ENCODE assay signal across 1 cellular context in genomic region chr17:32575865-32576264, GRCh38.
A peak's percentile ranks its signal among the peaks of the same experiment; 100 is the strongest.
TF ChIP-seq lines count a peak whose summit lies in the region.

No MANE protein-coding gene starts in this region.

TF ChIP-seq in GM12878, 131 proteins besides CTCF, POLR2A, EP300 and RAD21 (continued from another document and continues in another):
- no peak for TF ChIP-seq CEBPZ (IDR thresholded peaks at IDR 0.05; ENCODE audit: low read depth, low read length)
- no peak for TF ChIP-seq PML (IDR thresholded peaks at IDR 0.05; ENCODE audit: low read length)
- no peak for TF ChIP-seq ZNF24 (IDR thresholded peaks at IDR 0.05)
- no peak for TF ChIP-seq SIX5 (IDR thresholded peaks at IDR 0.05; ENCODE audit: low read depth, low read length, severe bottlenecking)
- no peak for TF ChIP-seq NRF1 (conservative IDR thresholded peaks at IDR 0.05; ENCODE audit: low read depth, low read length)
- TF ChIP-seq PRDM15 (CRISPR knock-in tag; IDR thresholded peaks at IDR 0.05) = no peak
- no peak for TF ChIP-seq USF2 (IDR thresholded peaks at IDR 0.05; ENCODE audit: borderline replicate concordance, low read depth, low read length)
- TF ChIP-seq RELB (IDR thresholded peaks at IDR 0.05; ENCODE audit: low read depth) = no peak
- TF ChIP-seq IRF5 (IDR thresholded peaks at IDR 0.05; ENCODE audit: borderline replicate concordance) = no peak
- no peak for TF ChIP-seq MYB (IDR thresholded peaks at IDR 0.05; ENCODE audit: borderline replicate concordance, low read depth, low read length)
- TF ChIP-seq ZSCAN29 (IDR thresholded peaks at IDR 0.05) = no peak
- no peak for TF ChIP-seq RAD51 (IDR thresholded peaks at IDR 0.05)
- TF ChIP-seq NFIC (IDR thresholded peaks at IDR 0.05; ENCODE audit: low read depth, low read length) = peak; percentile 72; the same call in 1 of the 2 replicates
- TF ChIP-seq SUPT20H (IDR thresholded peaks at IDR 0.05; ENCODE audit: borderline replicate concordance, control insufficient read depth, low read depth, low read length) = no peak
- TF ChIP-seq POU2F2 (IDR thresholded peaks at IDR 0.05; ENCODE audit: borderline replicate concordance, low read depth, low read length) = no peak
- no peak for TF ChIP-seq MAX (IDR thresholded peaks at IDR 0.05; ENCODE audit: low read depth, low read length)
- no peak for TF ChIP-seq REST (IDR thresholded peaks at IDR 0.05; ENCODE audit: low read depth, low read length)
- peak; percentile 90 for TF ChIP-seq CBFB (IDR thresholded peaks at IDR 0.05; ENCODE audit: low read depth)
- TF ChIP-seq EGR1 (IDR thresholded peaks at IDR 0.05; ENCODE audit: borderline replicate concordance in 1 of 2, low read depth in 2 of 2, low read length in 2 of 2) = no peak
- TF ChIP-seq KDM1A (IDR thresholded peaks at IDR 0.05; ENCODE audit: borderline replicate concordance) = no peak
- no peak for TF ChIP-seq ZNF687 (IDR thresholded peaks at IDR 0.05)
- TF ChIP-seq ETV6 (conservative IDR thresholded peaks at IDR 0.05 in 1 of 2, IDR thresholded peaks at IDR 0.05 in 1 of 2; ENCODE audit: borderline replicate concordance in 1 of 2, low read depth in 1 of 2) = 0 out of 4 replicates have a peak, but pooled peaks of 1 of the 2 experiments have one; percentile 17
- TF ChIP-seq ZNF592 (IDR thresholded peaks at IDR 0.05) = no peak
- no peak for TF ChIP-seq NBN (IDR thresholded peaks at IDR 0.05)
- TF ChIP-seq MEF2B (IDR thresholded peaks at IDR 0.05; ENCODE audit: partially characterized antibody, poor library complexity, severe bottlenecking) = no peak
- no peak for TF ChIP-seq CBX3 (IDR thresholded peaks at IDR 0.05; ENCODE audit: borderline replicate concordance, low read depth)
- TF ChIP-seq CHD1 (IDR thresholded peaks at IDR 0.05; ENCODE audit: low read depth, low read length) = no peak
- TF ChIP-seq TCF12 (IDR thresholded peaks at IDR 0.05; ENCODE audit: low read depth, low read length) = no peak
